8 cellular contexts compared by ENCODE assay signal in the genomic region with DNA sequence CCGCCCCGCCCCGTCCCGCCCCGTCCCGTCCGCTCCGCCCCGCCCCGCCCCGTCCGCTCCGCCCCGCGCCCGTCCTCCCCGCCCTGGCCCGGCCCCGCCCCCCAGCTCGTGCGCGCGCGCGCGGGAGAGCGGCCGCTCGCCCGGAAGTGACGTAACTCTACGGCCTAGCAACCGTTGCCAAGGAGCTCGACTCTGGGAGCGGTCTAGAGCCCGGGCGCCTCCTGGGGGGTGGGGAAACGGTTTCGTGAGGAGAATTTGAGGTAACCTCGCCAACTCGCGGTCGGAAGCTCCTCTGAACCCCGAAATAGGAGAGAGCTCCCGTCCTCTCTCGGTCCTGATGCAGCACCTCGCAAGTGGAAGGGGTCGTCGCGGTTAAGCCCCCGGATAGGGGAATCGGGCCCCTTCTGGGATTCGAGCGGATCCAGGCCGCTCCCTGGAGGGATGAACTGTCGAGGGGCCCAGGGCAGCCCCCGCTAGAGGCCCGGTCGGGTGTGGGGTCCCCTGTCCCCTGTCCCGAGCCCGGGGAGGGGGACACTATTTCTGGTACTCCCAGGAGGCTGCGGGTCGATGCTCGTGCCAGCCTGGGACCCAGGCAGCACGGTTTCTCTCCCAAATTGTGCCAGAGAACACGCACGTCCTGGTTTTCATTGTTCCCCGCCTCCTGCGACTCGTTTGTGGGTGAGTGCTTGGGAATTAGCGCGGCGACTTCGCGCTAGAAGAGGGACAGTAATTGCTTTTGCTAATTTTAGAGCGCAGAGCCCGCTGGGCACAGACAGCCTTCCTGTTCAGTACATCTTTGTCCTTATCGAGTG. TPM values are rescaled to one million over a fixed set of nuclear protein-coding genes. Genes with fewer than 3 reads are reported as not detected.
A peak's percentile ranks its signal among the peaks of the same experiment; 100 is the strongest.
DNase-seq lines count a peak whose midpoint lies in the region; ATAC-seq and TF ChIP-seq lines count a peak whose summit lies in the region.

A gene with protein sequence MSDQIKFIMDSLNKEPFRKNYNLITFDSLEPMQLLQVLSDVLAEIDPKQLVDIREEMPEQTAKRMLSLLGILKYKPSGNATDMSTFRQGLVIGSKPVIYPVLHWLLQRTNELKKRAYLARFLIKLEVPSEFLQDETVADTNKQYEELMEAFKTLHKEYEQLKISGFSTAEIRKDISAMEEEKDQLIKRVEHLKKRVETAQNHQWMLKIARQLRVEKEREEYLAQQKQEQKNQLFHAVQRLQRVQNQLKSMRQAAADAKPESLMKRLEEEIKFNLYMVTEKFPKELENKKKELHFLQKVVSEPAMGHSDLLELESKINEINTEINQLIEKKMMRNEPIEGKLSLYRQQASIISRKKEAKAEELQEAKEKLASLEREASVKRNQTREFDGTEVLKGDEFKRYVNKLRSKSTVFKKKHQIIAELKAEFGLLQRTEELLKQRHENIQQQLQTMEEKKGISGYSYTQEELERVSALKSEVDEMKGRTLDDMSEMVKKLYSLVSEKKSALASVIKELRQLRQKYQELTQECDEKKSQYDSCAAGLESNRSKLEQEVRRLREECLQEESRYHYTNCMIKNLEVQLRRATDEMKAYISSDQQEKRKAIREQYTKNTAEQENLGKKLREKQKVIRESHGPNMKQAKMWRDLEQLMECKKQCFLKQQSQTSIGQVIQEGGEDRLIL (plus strand): TSS at position 174 of the 812 bp plus-strand sequence. CDS start 3,024 bp downstream, outside the sequence.

- no peaks in the 10 kb centered on the region for H3K9me2 ChIP-seq in hepatocyte (replicated peaks; ENCODE audit: insufficient read depth)

- in situ Hi-C loops in GM13977 (cut with MboI; ENCODE audit: low pct_unique_long_range_greater_than_20kb, low sequenced_read_pairs, unreplicated experiment) = no loop called here

- H3K4me3 ChIP-seq in hepatocyte (peak within 1 kb of the TSS; percentile 53), aorta (ENCODE audit: low read length in 2 of 2) (peak within 1 kb of the TSS; percentile 24 to 67)

- H3K27ac ChIP-seq in hepatocyte = peak within 1 kb of the TSS; percentile 87
- peak within 1 kb of the TSS in 1 of 2 donors; percentile 59 for H3K27ac ChIP-seq in aorta (ENCODE audit: low read depth in 1 of 2, low read length in 2 of 2)

- TF ChIP-seq CTCF in GM13977 (IDR thresholded peaks at IDR 0.05; ENCODE audit: extremely low read depth, insufficient read depth, missing control alignments) = no peak
- TF ChIP-seq CTCF in hepatocyte (IDR thresholded peaks at IDR 0.05; ENCODE audit: poor library complexity) = no peak

- H2AFZ ChIP-seq in hepatocyte = peak within 1 kb of the TSS; percentile 93

- 1% methylated on average over 52 of the region's 78 CpGs for WGBS in hepatocyte (ENCODE audit: low lambda C conversion rate, missing lambda C conversion rate)
- WGBS in aorta, 2 donors = 0 to 1% methylated on average over 52 to 78 of the region's 78 CpGs

- ATAC-seq in HG02973 (IDR thresholded peaks at IDR 0.05; ENCODE audit: unreplicated experiment) (peak; percentile 82), aorta (ENCODE audit: low FRiP score) (peak; percentile 97)

- intact Hi-C loops in aorta (cut with DNase I) = loop anchor here in 1 of 2 donors (2.0 kb wide), 1 partner anchor 16 kb away; no protein-coding TSS in a partner anchor

- no peaks in the 10 kb centered on the region for H3K27me3 ChIP-seq in hepatocyte
- H3K27me3 ChIP-seq in aorta (ENCODE audit: control insufficient read depth in 1 of 2, insufficient read depth in 2 of 2, low read length in 1 of 2) = no peaks in the 10 kb centered on the region

- peaks cover 3% of the 10 kb centered on the region for H3K4me1 ChIP-seq in hepatocyte (ENCODE audit: insufficient read depth)
- peaks cover 0 to 2% of the 10 kb centered on the region in 2 donors for H3K4me1 ChIP-seq in aorta (ENCODE audit: control insufficient read depth in 1 of 2, insufficient read depth in 2 of 2, low read length in 2 of 2)

- H3K4me2 ChIP-seq in hepatocyte = peak within 1 kb of the TSS; percentile 78

- no peaks in the 10 kb centered on the region for H3K36me3 ChIP-seq in hepatocyte (replicated peaks; ENCODE audit: insufficient read depth, low read depth)
- H3K36me3 ChIP-seq in aorta (ENCODE audit: control insufficient read depth in 1 of 2, insufficient read depth in 2 of 2, low read length in 1 of 2) = no peaks in the 10 kb centered on the region

- H4K20me1 ChIP-seq in hepatocyte (ENCODE audit: insufficient read depth, poor library complexity, severe bottlenecking) = no peaks in the 10 kb centered on the region

- DNase-seq in GM13977 (ENCODE audit: low spot score) (peak; percentile 98), NCI-H2029 treated with DMSO at 0.1 percent for 48 hours (lab: John Stamatoyannopoulos, UW) (peak; percentile 60), T1000 (lab: John Stamatoyannopoulos, UW) (peak; percentile 87), astrocyte of the hippocampus (ENCODE audit: low read depth, low spot score) (peak; percentile 98), hepatocyte (ENCODE audit: low spot score) (peak; percentile 97), retina (peak; percentile 97), aorta (peak; percentile 97 to 99)

- peaks cover 23% of the 10 kb centered on the region for H3K79me2 ChIP-seq in hepatocyte

- H3K9me3 ChIP-seq in hepatocyte (ENCODE audit: low read depth) (no peaks in the 10 kb centered on the region), aorta (ENCODE audit: control insufficient read depth, low read length) (no peaks in the 10 kb centered on the region)

RNA-seq across cellular contexts. Expression of the gene that starts here (rescaled TPM):
- total RNA-seq in hepatocyte (13.7 and 14.6 TPM in 2 replicates), aorta (10 to 100 TPM; 11.4 to 14.1 TPM)
- polyA plus RNA-seq in hepatocyte (10.4 and 12.6 TPM in 2 replicates), aorta (10 to 100 TPM in 1 of 2 donors, 1 to 10 TPM in 1; 7.9 to 14.2 TPM)
